Comparison of ENCODE assay signal across 8 cellular contexts in genomic region chr5:177370488-177371119, GRCh38. TPM values are rescaled to one million over a fixed set of nuclear protein-coding genes. Genes with fewer than 3 reads are reported as not detected.
DNase-seq lines count a peak whose midpoint lies in the region; ATAC-seq and TF ChIP-seq lines count a peak whose summit lies in the region.

No MANE protein-coding gene starts in this region.

- no peak overlapping the region for H3K4me3 ChIP-seq in NT2/D1 (ENCODE audit: insufficient read length, low read depth)
- peak overlapping the region; percentile 20 for H3K4me3 ChIP-seq in ovary

- TF ChIP-seq EP300 in ovary (IDR thresholded peaks at IDR 0.05): no peak

- ATAC-seq in HG03196 (IDR thresholded peaks at IDR 0.05; ENCODE audit: unreplicated experiment): peak; percentile 46

- no peaks in the 10 kb centered on the region for H3K36me3 ChIP-seq in NT2/D1 (ENCODE audit: insufficient read depth, insufficient read length, low read length)
- H3K36me3 ChIP-seq in ovary: no peaks in the 10 kb centered on the region

- DNase-seq in GM04503 (ENCODE audit: low read depth) (peak; percentile 19), NT2/D1 (ENCODE audit: low read depth, low spot score) (peak; percentile 93), glomerular visceral epithelial cell (ENCODE audit: extremely low spot score) (peak; percentile 94), ovary (peak; percentile 77 to 90 (median 81)), putamen (ENCODE audit: low spot score) (no peak), SKM-1 (lab: John Stamatoyannopoulos, UW; ENCODE audit: unreplicated experiment) (no peak)
- peak; percentile 54 for DNase-seq in activated naive CD4-positive, alpha-beta T cell treated with anti-CD3 and anti-CD28 coated beads, Interleukin-2, amount 50 U/mL, for 16 hours

- no peak overlapping the region for H3K9ac ChIP-seq in NT2/D1 (ENCODE audit: insufficient read length, low read depth)

- no peak overlapping the region for H3K27ac ChIP-seq in ovary

- TF ChIP-seq CTCF in ovary (IDR thresholded peaks at IDR 0.05): no peak

- WGBS in ovary, 3 donors: 10 to 24% (median 20%) methylated on average over 18 to 42 of the region's 42 CpGs

- H3K4me1 ChIP-seq in NT2/D1 (ENCODE audit: insufficient read depth, insufficient read length) (peaks cover 12% of the 10 kb centered on the region), ovary (ENCODE audit: insufficient read depth) (peaks cover 10% of the 10 kb centered on the region)

- TF ChIP-seq POLR2A in ovary (IDR thresholded peaks at IDR 0.05): no peak

- peaks cover 14% of the 10 kb centered on the region for H3K27me3 ChIP-seq in NT2/D1 (ENCODE audit: insufficient read depth, insufficient read length)
- H3K27me3 ChIP-seq in ovary: no peaks in the 10 kb centered on the region

- intact Hi-C loops in ovary (cut with DNase I): no loop called here

- H3K9me3 ChIP-seq in NT2/D1 (ENCODE audit: insufficient read depth, low read length) (no peaks in the 10 kb centered on the region), ovary (no peaks in the 10 kb centered on the region)

RNA-seq across cellular contexts. Expression of gene RGS14, which starts 12.9 kb away (rescaled TPM):
- total RNA-seq in ovary: 10 to 100 TPM in 1 of 7 donors, 1 to 10 TPM in 6; 4.0 to 27.0 (median 8.0) TPM
- polyA plus RNA-seq in ovary: 1 to 10 TPM in 1 of 2 donors, under 1 TPM in 1; 0.73 to 6.2 TPM

RNA-seq across cellular contexts. Expression of gene SLC34A1, which starts 13.6 kb away (rescaled TPM):
- not detected for total RNA-seq in ovary
- polyA plus RNA-seq in ovary: not detected

RNA-seq across cellular contexts. Expression of gene LMAN2, which starts 19.1 kb away (rescaled TPM):
- total RNA-seq in ovary: 100 to 1,000 TPM in 2 of 7 donors, 10 to 100 TPM in 5; 63.5 to 154 (median 93.5) TPM
- 100 to 1,000 TPM in 1 of 2 donors, 10 to 100 TPM in 1; 85.0 to 142 TPM for polyA plus RNA-seq in ovary

RNA-seq across cellular contexts. Expression of gene PFN3, which starts 29.9 kb away (rescaled TPM):
- not detected for total RNA-seq in ovary
- not detected for polyA plus RNA-seq in ovary

RNA-seq across cellular contexts. Expression of gene F12, which starts 38.8 kb away (rescaled TPM):
- total RNA-seq in ovary: 1 to 10 TPM in 1 of 7 donors, under 1 TPM in 1, not detected in 5; 0.28 to 1.7 TPM
- polyA plus RNA-seq in ovary: not detected

Comparison
In these comparisons a context has a peak if more than half of its experiments do, and no peak if none do; other contexts are left out.
1. DNase-seq: peak in GM04503 (single experiment), NT2/D1 (single experiment), activated naive CD4-positive, alpha-beta T cell treated with anti-CD3 and anti-CD28 coated beads, Interleukin-2, amount 50 U/mL, for 16 hours (single experiment), glomerular visceral epithelial cell (single experiment) and ovary (5 of 5); none in putamen (single experiment) and SKM-1 (single experiment).